In the genomic region with DNA sequence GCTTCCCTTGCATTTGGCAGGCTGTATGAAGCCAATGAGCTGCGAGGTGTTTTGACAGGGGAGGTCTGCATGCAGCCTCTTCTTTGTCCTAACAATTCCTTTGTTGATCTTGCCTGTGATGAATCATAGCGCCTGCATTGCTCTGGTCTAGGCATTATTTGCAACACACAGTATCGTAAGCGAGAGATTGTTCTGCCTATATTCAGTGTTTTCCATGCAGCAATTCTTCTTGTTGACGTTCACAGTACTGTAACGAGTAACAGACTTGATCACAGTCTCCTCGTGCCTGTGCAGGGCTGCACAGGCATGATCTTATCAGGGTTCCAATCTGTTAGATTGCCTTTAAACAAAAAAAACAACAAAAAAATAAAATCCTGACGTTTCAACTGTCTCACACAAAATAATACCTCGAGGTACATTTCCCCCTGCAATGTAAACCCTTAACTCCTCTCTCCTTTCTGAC, we compare ENCODE assay signal across 13 cellular contexts. TPM values are rescaled to one million over a fixed set of nuclear protein-coding genes. Genes with fewer than 3 reads are reported as not detected.
DNase-seq lines count a peak whose midpoint lies in the region; ATAC-seq and TF ChIP-seq lines count a peak whose summit lies in the region.
"Had no signal": no experiment of that assay in that cellular context is flagged by ENCODE, and none has a peak within 500 bp of the region (broad histone marks: within the 10 kb centered on the region; RNA-seq: fewer than 3 reads in every experiment).

No MANE protein-coding gene starts in this region.

- TF ChIP-seq EP300 in gastroesophageal sphincter (IDR thresholded peaks at IDR 0.05) = no peak

- POLR2A ChIA-PET in T-cell (lab: Charles Lee) = interaction anchor here in 1 of 2 donors (0.7 kb wide), 3 partner anchors 14 to 255 kb away, joined by 3 to 4 read pairs (median 3); a partner anchor contains a TSS

- no peaks in the 10 kb centered on the region for H3K27me3 ChIP-seq in gastroesophageal sphincter

- peak; percentile 35 to 69 (median 46) for ATAC-seq in T-cell (replicated peaks in 1 of 4)
- ATAC-seq in gastroesophageal sphincter = no peak
- ATAC-seq in HG03108 (IDR thresholded peaks at IDR 0.05; ENCODE audit: unreplicated experiment) = no peak
- ATAC-seq in HG03135 (IDR thresholded peaks at IDR 0.05; ENCODE audit: unreplicated experiment) = no peak
- ATAC-seq: GM12878, Right ventricle myocardium inferior had no signal

- peaks cover 0 to 21% of the 10 kb centered on the region in 2 donors for H3K36me3 ChIP-seq in gastroesophageal sphincter

- H3K27ac ChIP-seq in gastroesophageal sphincter = peak overlapping the region in 2 of 4 donors; percentile 15 to 24

- TF ChIP-seq CTCF in mesothelial cell of epicardium (IDR thresholded peaks at IDR 0.05; ENCODE audit: unreplicated experiment) = no peak
- no peak for TF ChIP-seq CTCF in gastroesophageal sphincter (IDR thresholded peaks at IDR 0.05)

- CTCF ChIA-PET in T-cell (lab: Charles Lee) = no interaction called here

- peaks cover 92 to 99% (median 93%) of the 10 kb centered on the region in 3 donors for H3K4me1 Mint-ChIP-seq in T-cell
- peaks cover 9% of the 10 kb centered on the region for H3K4me1 Mint-ChIP-seq in mesothelial cell of epicardium

- H3K4me1 ChIP-seq in gastroesophageal sphincter = peaks cover 0 to 6% (median 0%) of the 10 kb centered on the region in 3 donors

- no peaks in the 10 kb centered on the region for H3K9me3 Mint-ChIP-seq in T-cell
- H3K9me3 Mint-ChIP-seq in mesothelial cell of epicardium = no peaks in the 10 kb centered on the region

- peak overlapping the region; percentile 21 to 58 (median 25) for H3K4me3 Mint-ChIP-seq in T-cell
- no peak overlapping the region for H3K4me3 Mint-ChIP-seq in mesothelial cell of epicardium

- peaks cover 18% of the 10 kb centered on the region for H3K36me3 Mint-ChIP-seq in T-cell
- peaks cover 17% of the 10 kb centered on the region for H3K36me3 Mint-ChIP-seq in mesothelial cell of epicardium

- H3K27ac Mint-ChIP-seq in T-cell (peak overlapping the region; percentile 85 to 96), mesothelial cell of epicardium (peak overlapping the region; percentile 81)

- DNase-seq in Daoy (ENCODE audit: low read depth) (peak; percentile 7), T-cell (peak in 12 of 34 experiments; percentile 9 to 72 (median 27)), dermis blood vessel endothelial cell (peak; percentile 75), mesothelial cell of epicardium (ENCODE audit: low spot score in 2 of 2, unreplicated experiment in 2 of 2) (no peak), NCI-H446 treated with DMSO at 0.1 percent for 48 hours (lab: John Stamatoyannopoulos, UW) (no peak)
- DNase-seq: cortex of kidney, KG1, NCI-H345 had no signal

- 31 to 64% methylated on average over 9 of the region's 9 CpGs for WGBS in gastroesophageal sphincter (ENCODE audit: low coverage in 1 of 2), 2 donors

- TF ChIP-seq POLR2A in gastroesophageal sphincter (IDR thresholded peaks at IDR 0.05) = no peak

- no peaks in the 10 kb centered on the region for H3K9me3 ChIP-seq in gastroesophageal sphincter

- H3K4me3 ChIP-seq in gastroesophageal sphincter = no peak overlapping the region
- H3K4me3 ChIP-seq: GM12878 had no signal

- H3K27me3 Mint-ChIP-seq in T-cell = no peaks in the 10 kb centered on the region
- H3K27me3 Mint-ChIP-seq in mesothelial cell of epicardium (ENCODE audit: low read depth) = no peaks in the 10 kb centered on the region

RNA-seq across cellular contexts. Expression of a gene that starts 13.9 kb away (rescaled TPM):
- 285 and 350 TPM in 2 replicates for total RNA-seq in Daoy (2014; rRNA removed; shearing (Covaris generic))
- total RNA-seq in T-cell (10 to 100 TPM; 64.0 to 84.3 (median 75.1) TPM), dermis blood vessel endothelial cell (158 and 217 TPM in 2 replicates), mesothelial cell of epicardium (73.4 to 77.8 TPM (median 77.7 TPM) in 3 replicates), gastroesophageal sphincter (100 to 1,000 TPM in 1 of 4 donors, 10 to 100 TPM in 3; 81.0 to 101 (median 87.2) TPM)

RNA-seq across cellular contexts. Expression of a gene that starts 38.0 kb away (rescaled TPM):
- 11.8 and 12.6 TPM in 2 replicates for total RNA-seq in Daoy (2014; rRNA removed; shearing (Covaris generic))
- total RNA-seq in T-cell = 100 to 1,000 TPM in 3 of 5 donors, 10 to 100 TPM in 2; 89.4 to 116 (median 101) TPM
- total RNA-seq in dermis blood vessel endothelial cell = 50.4 and 72.5 TPM in 2 replicates
- total RNA-seq in mesothelial cell of epicardium = 93.4 to 101 TPM (median 100 TPM) in 3 replicates
- total RNA-seq in gastroesophageal sphincter = 10 to 100 TPM; 36.6 to 46.3 (median 40.6) TPM

Comparison
In these comparisons a context has a peak if more than half of its experiments do, and no peak if none do; other contexts are left out.
1. DNase-seq: peak in Daoy (single experiment) and dermis blood vessel endothelial cell (single experiment); none in mesothelial cell of epicardium (0 of 2) and NCI-H446 treated with DMSO at 0.1 percent for 48 hours (single experiment).
2. ATAC-seq: peak in T-cell (4 of 4); none in gastroesophageal sphincter (single experiment), HG03108 (single experiment) and HG03135 (single experiment).